Comparison of ENCODE assay signal across 1 cellular context in the genomic region with DNA sequence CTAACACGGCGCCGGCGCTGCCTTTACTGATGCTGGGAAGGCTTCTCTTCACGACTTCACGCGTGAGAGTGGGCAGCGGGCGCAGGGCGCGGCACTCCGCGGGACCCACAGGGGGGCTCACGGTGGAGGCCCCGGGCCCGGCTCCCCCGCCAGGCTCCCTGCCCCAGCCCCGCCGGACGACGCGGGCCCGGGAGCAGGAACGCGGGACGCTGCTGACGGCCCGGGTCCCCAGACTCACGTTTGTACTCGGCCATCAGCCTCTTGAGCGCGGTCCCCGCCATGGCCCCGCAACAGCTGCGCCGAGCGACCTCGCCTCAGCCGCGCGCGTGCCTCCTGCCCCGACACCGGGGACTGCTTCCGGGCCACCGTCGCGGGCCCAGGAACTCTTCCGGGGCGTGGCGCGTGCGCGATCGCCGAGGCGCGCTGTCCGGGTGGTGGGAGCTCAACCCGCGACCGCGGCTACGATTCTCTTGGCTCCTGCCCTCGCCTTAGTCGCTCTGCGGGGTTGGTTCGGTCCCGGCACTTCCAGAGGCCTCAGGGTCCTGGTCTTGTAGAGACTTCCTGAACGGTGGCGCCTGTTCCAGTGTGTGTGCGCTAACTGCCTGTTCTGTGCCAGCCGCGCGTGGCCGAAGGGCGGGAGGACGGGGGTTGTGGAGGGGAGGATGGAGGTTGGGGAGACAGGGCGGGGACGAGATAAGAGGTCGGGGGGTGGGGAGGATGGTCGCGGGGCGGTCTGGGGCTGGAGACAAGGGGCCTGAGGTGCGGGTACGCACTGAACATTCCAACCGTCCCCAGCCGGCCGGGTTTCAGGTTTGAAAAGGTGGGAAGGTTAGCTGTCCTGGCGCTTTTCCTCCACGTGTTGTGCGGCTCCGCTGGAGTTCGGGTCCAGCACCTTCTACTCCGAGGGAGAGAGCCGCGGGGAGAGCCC.
TF ChIP-seq lines count a peak whose summit lies in the region.

UBE2G2 (minus strand) TSS at position 353 of the 928 bp plus-strand sequence; CDS start at position 281, 72 bp downstream.

TF ChIP-seq in K562, 482 proteins besides CTCF, POLR2A, EP300 and RAD21 (continued from another document and continues in another):
- TF ChIP-seq, protein P1, sequence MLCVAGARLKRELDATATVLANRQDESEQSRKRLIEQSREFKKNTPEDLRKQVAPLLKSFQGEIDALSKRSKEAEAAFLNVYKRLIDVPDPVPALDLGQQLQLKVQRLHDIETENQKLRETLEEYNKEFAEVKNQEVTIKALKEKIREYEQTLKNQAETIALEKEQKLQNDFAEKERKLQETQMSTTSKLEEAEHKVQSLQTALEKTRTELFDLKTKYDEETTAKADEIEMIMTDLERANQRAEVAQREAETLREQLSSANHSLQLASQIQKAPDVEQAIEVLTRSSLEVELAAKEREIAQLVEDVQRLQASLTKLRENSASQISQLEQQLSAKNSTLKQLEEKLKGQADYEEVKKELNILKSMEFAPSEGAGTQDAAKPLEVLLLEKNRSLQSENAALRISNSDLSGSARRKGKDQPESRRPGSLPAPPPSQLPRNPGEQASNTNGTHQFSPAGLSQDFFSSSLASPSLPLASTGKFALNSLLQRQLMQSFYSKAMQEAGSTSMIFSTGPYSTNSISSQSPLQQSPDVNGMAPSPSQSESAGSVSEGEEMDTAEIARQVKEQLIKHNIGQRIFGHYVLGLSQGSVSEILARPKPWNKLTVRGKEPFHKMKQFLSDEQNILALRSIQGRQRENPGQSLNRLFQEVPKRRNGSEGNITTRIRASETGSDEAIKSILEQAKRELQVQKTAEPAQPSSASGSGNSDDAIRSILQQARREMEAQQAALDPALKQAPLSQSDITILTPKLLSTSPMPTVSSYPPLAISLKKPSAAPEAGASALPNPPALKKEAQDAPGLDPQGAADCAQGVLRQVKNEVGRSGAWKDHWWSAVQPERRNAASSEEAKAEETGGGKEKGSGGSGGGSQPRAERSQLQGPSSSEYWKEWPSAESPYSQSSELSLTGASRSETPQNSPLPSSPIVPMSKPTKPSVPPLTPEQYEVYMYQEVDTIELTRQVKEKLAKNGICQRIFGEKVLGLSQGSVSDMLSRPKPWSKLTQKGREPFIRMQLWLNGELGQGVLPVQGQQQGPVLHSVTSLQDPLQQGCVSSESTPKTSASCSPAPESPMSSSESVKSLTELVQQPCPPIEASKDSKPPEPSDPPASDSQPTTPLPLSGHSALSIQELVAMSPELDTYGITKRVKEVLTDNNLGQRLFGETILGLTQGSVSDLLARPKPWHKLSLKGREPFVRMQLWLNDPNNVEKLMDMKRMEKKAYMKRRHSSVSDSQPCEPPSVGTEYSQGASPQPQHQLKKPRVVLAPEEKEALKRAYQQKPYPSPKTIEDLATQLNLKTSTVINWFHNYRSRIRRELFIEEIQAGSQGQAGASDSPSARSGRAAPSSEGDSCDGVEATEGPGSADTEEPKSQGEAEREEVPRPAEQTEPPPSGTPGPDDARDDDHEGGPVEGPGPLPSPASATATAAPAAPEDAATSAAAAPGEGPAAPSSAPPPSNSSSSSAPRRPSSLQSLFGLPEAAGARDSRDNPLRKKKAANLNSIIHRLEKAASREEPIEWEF (CRISPR knock-in tag; IDR thresholded peaks at IDR 0.05), result peak; percentile 68; the same call in 1 of the 2 replicates
- peak; percentile 70; the same call in 1 of the 2 replicates for TF ChIP-seq PHB (CRISPR knock-in tag; IDR thresholded peaks at IDR 0.05)
- TF ChIP-seq KDM2B (CRISPR knock-in tag; IDR thresholded peaks at IDR 0.05), result no peak; the same call in 1 of the 2 replicates
- TF ChIP-seq, protein P2, sequence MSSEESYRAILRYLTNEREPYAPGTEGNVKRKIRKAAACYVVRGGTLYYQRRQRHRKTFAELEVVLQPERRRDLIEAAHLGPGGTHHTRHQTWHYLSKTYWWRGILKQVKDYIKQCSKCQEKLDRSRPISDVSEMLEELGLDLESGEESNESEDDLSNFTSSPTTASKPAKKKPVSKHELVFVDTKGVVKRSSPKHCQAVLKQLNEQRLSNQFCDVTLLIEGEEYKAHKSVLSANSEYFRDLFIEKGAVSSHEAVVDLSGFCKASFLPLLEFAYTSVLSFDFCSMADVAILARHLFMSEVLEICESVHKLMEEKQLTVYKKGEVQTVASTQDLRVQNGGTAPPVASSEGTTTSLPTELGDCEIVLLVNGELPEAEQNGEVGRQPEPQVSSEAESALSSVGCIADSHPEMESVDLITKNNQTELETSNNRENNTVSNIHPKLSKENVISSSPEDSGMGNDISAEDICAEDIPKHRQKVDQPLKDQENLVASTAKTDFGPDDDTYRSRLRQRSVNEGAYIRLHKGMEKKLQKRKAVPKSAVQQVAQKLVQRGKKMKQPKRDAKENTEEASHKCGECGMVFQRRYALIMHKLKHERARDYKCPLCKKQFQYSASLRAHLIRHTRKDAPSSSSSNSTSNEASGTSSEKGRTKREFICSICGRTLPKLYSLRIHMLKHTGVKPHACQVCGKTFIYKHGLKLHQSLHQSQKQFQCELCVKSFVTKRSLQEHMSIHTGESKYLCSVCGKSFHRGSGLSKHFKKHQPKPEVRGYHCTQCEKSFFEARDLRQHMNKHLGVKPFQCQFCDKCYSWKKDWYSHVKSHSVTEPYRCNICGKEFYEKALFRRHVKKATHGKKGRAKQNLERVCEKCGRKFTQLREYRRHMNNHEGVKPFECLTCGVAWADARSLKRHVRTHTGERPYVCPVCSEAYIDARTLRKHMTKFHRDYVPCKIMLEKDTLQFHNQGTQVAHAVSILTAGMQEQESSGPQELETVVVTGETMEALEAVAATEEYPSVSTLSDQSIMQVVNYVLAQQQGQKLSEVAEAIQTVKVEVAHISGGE (CRISPR knock-in tag; IDR thresholded peaks at IDR 0.05), result peak in 2 of 3 experiments; percentile 76 to 89; a peak in 5 of 6 replicates
- TF ChIP-seq SRSF9 (IDR thresholded peaks at IDR 0.05; ENCODE audit: borderline replicate concordance, low read depth, low read length), result no peak
- TF ChIP-seq, protein P3, sequence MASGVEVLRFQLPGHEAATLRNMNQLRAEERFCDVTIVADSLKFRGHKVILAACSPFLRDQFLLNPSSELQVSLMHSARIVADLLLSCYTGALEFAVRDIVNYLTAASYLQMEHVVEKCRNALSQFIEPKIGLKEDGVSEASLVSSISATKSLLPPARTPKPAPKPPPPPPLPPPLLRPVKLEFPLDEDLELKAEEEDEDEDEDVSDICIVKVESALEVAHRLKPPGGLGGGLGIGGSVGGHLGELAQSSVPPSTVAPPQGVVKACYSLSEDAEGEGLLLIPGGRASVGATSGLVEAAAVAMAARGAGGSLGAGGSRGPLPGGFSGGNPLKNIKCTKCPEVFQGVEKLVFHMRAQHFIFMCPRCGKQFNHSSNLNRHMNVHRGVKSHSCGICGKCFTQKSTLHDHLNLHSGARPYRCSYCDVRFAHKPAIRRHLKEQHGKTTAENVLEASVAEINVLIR (CRISPR knock-in tag; IDR thresholded peaks at IDR 0.05), result no peak
- TF ChIP-seq ZNF165 (CRISPR knock-in tag; IDR thresholded peaks at IDR 0.05; ENCODE audit: borderline replicate concordance), result no peak
- TF ChIP-seq IRF1 (CRISPR knock-in tag; IDR thresholded peaks at IDR 0.05; ENCODE audit: borderline replicate concordance), result no peak
- TF ChIP-seq CREB5 (CRISPR knock-in tag; IDR thresholded peaks at IDR 0.05), result no peak
- TF ChIP-seq HMG20A (CRISPR knock-in tag; conservative IDR thresholded peaks at IDR 0.05), result no peak
- TF ChIP-seq HNRNPK (IDR thresholded peaks at IDR 0.05; ENCODE audit: low read depth, low read length, poor library complexity, severe bottlenecking), result peak; percentile 61
- peak; percentile 82 for TF ChIP-seq DIDO1 (tag; IDR thresholded peaks at IDR 0.05; ENCODE audit: low read depth)
- no peak for TF ChIP-seq ZNF668 (CRISPR knock-in tag; IDR thresholded peaks at IDR 0.05)
- TF ChIP-seq POLR3A (IDR thresholded peaks at IDR 0.05; ENCODE audit: borderline replicate concordance, extremely low read depth, insufficient read depth, insufficient read length), result no peak
- peak; percentile 73 for TF ChIP-seq HMGN3 (IDR thresholded peaks at IDR 0.05; ENCODE audit: borderline replicate concordance, extremely low read depth, insufficient read length, low read depth, low read length)
- TF ChIP-seq GATA2 (CRISPR knock-in tag; IDR thresholded peaks at IDR 0.05), result no peak
- TF ChIP-seq, protein P4, sequence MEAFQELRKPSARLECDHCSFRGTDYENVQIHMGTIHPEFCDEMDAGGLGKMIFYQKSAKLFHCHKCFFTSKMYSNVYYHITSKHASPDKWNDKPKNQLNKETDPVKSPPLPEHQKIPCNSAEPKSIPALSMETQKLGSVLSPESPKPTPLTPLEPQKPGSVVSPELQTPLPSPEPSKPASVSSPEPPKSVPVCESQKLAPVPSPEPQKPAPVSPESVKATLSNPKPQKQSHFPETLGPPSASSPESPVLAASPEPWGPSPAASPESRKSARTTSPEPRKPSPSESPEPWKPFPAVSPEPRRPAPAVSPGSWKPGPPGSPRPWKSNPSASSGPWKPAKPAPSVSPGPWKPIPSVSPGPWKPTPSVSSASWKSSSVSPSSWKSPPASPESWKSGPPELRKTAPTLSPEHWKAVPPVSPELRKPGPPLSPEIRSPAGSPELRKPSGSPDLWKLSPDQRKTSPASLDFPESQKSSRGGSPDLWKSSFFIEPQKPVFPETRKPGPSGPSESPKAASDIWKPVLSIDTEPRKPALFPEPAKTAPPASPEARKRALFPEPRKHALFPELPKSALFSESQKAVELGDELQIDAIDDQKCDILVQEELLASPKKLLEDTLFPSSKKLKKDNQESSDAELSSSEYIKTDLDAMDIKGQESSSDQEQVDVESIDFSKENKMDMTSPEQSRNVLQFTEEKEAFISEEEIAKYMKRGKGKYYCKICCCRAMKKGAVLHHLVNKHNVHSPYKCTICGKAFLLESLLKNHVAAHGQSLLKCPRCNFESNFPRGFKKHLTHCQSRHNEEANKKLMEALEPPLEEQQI (IDR thresholded peaks at IDR 0.05), result no peak
- peak; percentile 75; the same call in 1 of the 2 replicates for TF ChIP-seq ILF3 (IDR thresholded peaks at IDR 0.05; ENCODE audit: borderline replicate concordance)
- TF ChIP-seq NFE2L1 (tag; IDR thresholded peaks at IDR 0.05; ENCODE audit: borderline replicate concordance, low read depth), result no peak
- no peak for TF ChIP-seq SMARCA4 (IDR thresholded peaks at IDR 0.05)
- TF ChIP-seq HNRNPH1 (optimal IDR thresholded peaks at IDR 0.05; ENCODE audit: low read depth, low read length), result no peak
- no peak for TF ChIP-seq ZBTB8A (IDR thresholded peaks at IDR 0.05; ENCODE audit: partially characterized antibody)
- no peak for TF ChIP-seq ZNF3 (CRISPR knock-in tag; IDR thresholded peaks at IDR 0.05)
- no peak for TF ChIP-seq ZNF133 (CRISPR knock-in tag; IDR thresholded peaks at IDR 0.05)
- TF ChIP-seq NCOA4 (IDR thresholded peaks at IDR 0.05; ENCODE audit: partially characterized antibody), result no peak
- TF ChIP-seq ZNF639 (CRISPR knock-in tag; conservative IDR thresholded peaks at IDR 0.05 in 1 of 2, IDR thresholded peaks at IDR 0.05 in 1 of 2), result 0 out of 4 replicates have a peak, but pooled peaks of 1 of the 2 experiments have one; percentile 42
- TF ChIP-seq FOXM1 (IDR thresholded peaks at IDR 0.05; ENCODE audit: low read depth), result no peak
- peak; percentile 73; the same call in 1 of the 2 replicates for TF ChIP-seq FOXM1 (CRISPR knock-in tag; IDR thresholded peaks at IDR 0.05; ENCODE audit: low read depth)
- no peak for TF ChIP-seq ZNF444 (CRISPR knock-in tag; IDR thresholded peaks at IDR 0.05)
- no peak for TF ChIP-seq SMARCA5 (IDR thresholded peaks at IDR 0.05)
- no peak for TF ChIP-seq ZNF23 (CRISPR knock-in tag; IDR thresholded peaks at IDR 0.05)
